Comparison of ENCODE assay signal across 9 cellular contexts in the genomic region with DNA sequence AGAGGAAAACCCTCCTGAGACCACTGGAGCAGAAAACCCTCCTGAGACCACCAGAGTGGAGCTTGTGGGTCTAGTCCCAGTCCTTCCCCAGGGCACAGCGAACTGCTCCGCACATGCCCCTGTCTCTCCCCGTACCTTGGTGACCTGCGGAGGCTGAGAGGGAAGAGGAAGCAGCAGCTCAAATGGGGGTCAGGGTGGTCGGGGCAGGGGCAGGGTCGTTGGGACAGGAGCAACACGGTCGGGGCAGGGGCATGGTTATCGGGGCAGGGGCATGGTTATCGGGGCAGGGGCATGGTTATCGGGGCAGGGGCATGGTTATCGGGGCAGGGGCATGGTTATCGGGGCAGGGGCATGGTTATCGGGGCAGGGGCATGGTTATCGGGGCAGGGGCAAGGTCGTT. TPM values are rescaled to one million over a fixed set of nuclear protein-coding genes. Genes with fewer than 3 reads are reported as not detected.
"Had no signal": no experiment of that assay in that cellular context is flagged by ENCODE, and none has a peak within 500 bp of the region (broad histone marks: within the 10 kb centered on the region; RNA-seq: fewer than 3 reads in every experiment).

No MANE protein-coding gene starts in this region.

RNA-seq across cellular contexts. Expression of gene UTS2R, which starts 40.5 kb away (rescaled TPM):
- total RNA-seq: activated B cell treated with CpG ODN at 0.5 μM for 24 hours; activated CD4-positive, alpha-beta memory T cell treated with anti-CD3 and anti-CD28 coated beads for 36 hours; activated CD4-positive, alpha-beta memory T cell treated with anti-CD3 and anti-CD28 coated beads, Interleukin-2, amount 10 ng/mL, durations not matched to agents 7 days and 5 days; activated CD4-positive, alpha-beta T cell treated with anti-CD3 and anti-CD28 coated beads for 36 hours; activated CD4-positive, alpha-beta T cell treated with anti-CD3 and anti-CD28 coated beads, Interleukin-2, amount 10 ng/mL, durations not matched to agents 7 days and 5 days; activated CD8-positive, alpha-beta memory T cell treated with anti-CD3 and anti-CD28 coated beads for 36 hours; activated CD8-positive, alpha-beta T cell treated with anti-CD3 and anti-CD28 coated beads for 36 hours; activated CD8-positive, alpha-beta T cell treated with anti-CD3 and anti-CD28 coated beads, Interleukin-2, amount 10 ng/mL, durations not matched to agents 7 days and 5 days; T-helper 17 cell had no signal
